In genomic region chr10:122494833-122495232, GRCh38 we compare ENCODE assay signal across 13 cellular contexts. TPM values are rescaled to one million over a fixed set of nuclear protein-coding genes. Genes with fewer than 3 reads are reported as not detected.
A peak's percentile ranks its signal among the peaks of the same experiment; 100 is the strongest.
DNase-seq lines count a peak whose midpoint lies in the region; ATAC-seq and TF ChIP-seq lines count a peak whose summit lies in the region.
"Had no signal": no experiment of that assay in that cellular context is flagged by ENCODE, and none has a peak within 500 bp of the region (broad histone marks: within the 10 kb centered on the region; RNA-seq: fewer than 3 reads in every experiment).

No MANE protein-coding gene starts in this region.

- no peaks in the 10 kb centered on the region for H3F3A ChIP-seq in MM.1S (ENCODE audit: insufficient read depth, low read length)

- ATAC-seq in heart left ventricle, result peak in 2 of 4 donors; percentile 9 to 12
- ATAC-seq in GM18907 (IDR thresholded peaks at IDR 0.05; ENCODE audit: unreplicated experiment), result no peak
- no peak for ATAC-seq in HG02870 (IDR thresholded peaks at IDR 0.05; ENCODE audit: unreplicated experiment)

- H3K9me3 ChIP-seq in heart left ventricle (no peaks in the 10 kb centered on the region), skeletal muscle tissue (ENCODE audit: control insufficient read depth in 3 of 3, low read length in 3 of 3) (no peaks in the 10 kb centered on the region), MM.1S (replicated peaks; ENCODE audit: insufficient read depth, low read length) (no peaks in the 10 kb centered on the region)
- H3K9me3 ChIP-seq: neutrophil had no signal

- 86 to 93% (median 89%) methylated on average over 13 to 14 of the region's 14 CpGs for WGBS in heart left ventricle, 4 donors

- intact Hi-C loops in heart left ventricle (cut with DNase I), result loop anchor here in 4 of 10 donors (5.0 kb wide), 1 partner anchor 33 kb away; the partner anchor contains the start of gene HTRA1 (in 4 of the 4)

- no peaks in the 10 kb centered on the region for H3K27me3 ChIP-seq in heart left ventricle
- H3K27me3 ChIP-seq in skeletal muscle tissue (ENCODE audit: control insufficient read depth in 3 of 3, insufficient read depth in 3 of 3, low read length in 3 of 3), result no peaks in the 10 kb centered on the region
- H3K27me3 ChIP-seq in MM.1S (replicated peaks; ENCODE audit: insufficient read depth, low read length), result no peaks in the 10 kb centered on the region; the same call in 1 of the 2 replicates

- TF ChIP-seq CTCF in astrocyte of the spinal cord (IDR thresholded peaks at IDR 0.05; ENCODE audit: low read depth, low read length) (no peak), heart left ventricle (IDR thresholded peaks at IDR 0.05) (no peak), MM.1S (IDR thresholded peaks at IDR 0.05; ENCODE audit: low read length) (no peak)

- H3K27ac ChIP-seq in heart left ventricle (peak overlapping the region in 8 of 12 donors; percentile 32 to 75 (median 40)), skeletal muscle tissue (ENCODE audit: low read depth, low read length) (peak overlapping the region; percentile 72), MM.1S (ENCODE audit: low read length) (no peak overlapping the region)
- H3K27ac ChIP-seq: neutrophil had no signal

- TF ChIP-seq POLR2A in heart left ventricle (IDR thresholded peaks at IDR 0.05), result no peak

- H3K4me1 ChIP-seq in heart left ventricle (peaks cover 0 to 77% (median 39%) of the 10 kb centered on the region in 12 donors), skeletal muscle tissue (ENCODE audit: control insufficient read depth in 3 of 3, insufficient read depth in 3 of 3, low read length in 3 of 3) (peaks cover 34 to 42% (median 40%) of the 10 kb centered on the region in 3 donors), MM.1S (ENCODE audit: low read length) (no peaks in the 10 kb centered on the region)

- no peak overlapping the region for H3K4me2 ChIP-seq in MM.1S (ENCODE audit: low read depth, low read length)

- H3K36me3 ChIP-seq in heart left ventricle, result peaks cover 0 to 21% (median 0%) of the 10 kb centered on the region in 9 donors
- H3K36me3 ChIP-seq in skeletal muscle tissue (ENCODE audit: control insufficient read depth in 3 of 3, insufficient read depth in 3 of 3, low read length in 3 of 3), result no peaks in the 10 kb centered on the region
- no peaks in the 10 kb centered on the region for H3K36me3 ChIP-seq in MM.1S (replicated peaks; ENCODE audit: insufficient read depth, low read length)
- H3K36me3 ChIP-seq: neutrophil had no signal

- no peaks in the 10 kb centered on the region for H4K20me1 ChIP-seq in MM.1S (ENCODE audit: insufficient read depth, low read length)

- H3K4me3 ChIP-seq in astrocyte of the spinal cord (ENCODE audit: low read depth, low read length), result no peak overlapping the region
- no peak overlapping the region for H3K4me3 ChIP-seq in heart left ventricle
- H3K4me3 ChIP-seq in skeletal muscle tissue (ENCODE audit: low read length in 3 of 3), result no peak overlapping the region
- H3K4me3 ChIP-seq in MM.1S (ENCODE audit: low read length), result no peak overlapping the region

- in situ Hi-C loops in astrocyte of the spinal cord (cut with HindIII; ENCODE audit: low sequenced_read_pairs), result no loop called here

- H3K9ac ChIP-seq in skeletal muscle tissue (ENCODE audit: low read depth in 1 of 3, low read length in 3 of 3), result peak overlapping the region in 1 of 3 donors; percentile 38
- no peak overlapping the region for H3K9ac ChIP-seq in MM.1S (ENCODE audit: low read length)

- H2AFZ ChIP-seq in MM.1S (ENCODE audit: low read length), result no peak overlapping the region

- H3K79me2 ChIP-seq in MM.1S (ENCODE audit: low read length), result no peaks in the 10 kb centered on the region

- no peaks in the 10 kb centered on the region for H3K9me2 ChIP-seq in MM.1S (replicated peaks; ENCODE audit: insufficient read depth, low read length)

- DNase-seq in GM04504 (ENCODE audit: low read depth) (peak; percentile 84), astrocyte of the spinal cord (ENCODE audit: low read depth, low spot score) (peak; percentile 88), heart left ventricle (peak in 1 of 5 donors; percentile 62), NCI-H69 (lab: John Stamatoyannopoulos, UW) (no peak), MM.1S (no peak)
- DNase-seq: DMS79, NCI-H1694 treated with DMSO at 0.1 percent for 48 hours, T-helper 2 cell had no signal

RNA-seq across cellular contexts. Expression of gene HTRA1, which starts 33.5 kb away (rescaled TPM):
- total RNA-seq in heart left ventricle (100 to 1,000 TPM in 3 of 9 donors, 10 to 100 TPM in 6; 35.7 to 153 (median 57.6) TPM), skeletal muscle tissue (69.9 TPM)
- 10 to 100 TPM; 30.5 to 34.9 TPM for polyA plus RNA-seq in heart left ventricle

RNA-seq across cellular contexts. Expression of gene ARMS2, which starts 40.4 kb away (rescaled TPM):
- total RNA-seq in heart left ventricle (1 to 10 TPM in 2 of 9 donors, under 1 TPM in 1, not detected in 6; 0.87 to 1.5 (median 1.2) TPM), skeletal muscle tissue (not detected)
- not detected for polyA plus RNA-seq in heart left ventricle
- total RNA-seq: frontal cortex had no signal

Comparison
In these comparisons a context has a peak if more than half of its experiments do, and no peak if none do; other contexts are left out.
1. DNase-seq: peak in GM04504 (single experiment) and astrocyte of the spinal cord (single experiment); none in NCI-H69 (single experiment) and MM.1S (single experiment).